In genomic region chr11:74783241-74783871, GRCh38 we compare ENCODE assay signal across 1 cellular context.
TF ChIP-seq lines count a peak whose summit lies in the region.

No MANE protein-coding gene starts in this region.

TF ChIP-seq in WTC11, 78 proteins besides CTCF, POLR2A, EP300 and RAD21 (continued from another document):
- TF ChIP-seq, protein P1, sequence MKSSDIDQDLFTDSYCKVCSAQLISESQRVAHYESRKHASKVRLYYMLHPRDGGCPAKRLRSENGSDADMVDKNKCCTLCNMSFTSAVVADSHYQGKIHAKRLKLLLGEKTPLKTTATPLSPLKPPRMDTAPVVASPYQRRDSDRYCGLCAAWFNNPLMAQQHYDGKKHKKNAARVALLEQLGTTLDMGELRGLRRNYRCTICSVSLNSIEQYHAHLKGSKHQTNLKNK (CRISPR knock-in tag; IDR thresholded peaks at IDR 0.05), result no peak
- TF ChIP-seq CREB1 (CRISPR knock-in tag; IDR thresholded peaks at IDR 0.05), result no peak
- no peak for TF ChIP-seq TCF7 (CRISPR knock-in tag; IDR thresholded peaks at IDR 0.05; ENCODE audit: low read depth)
- no peak for TF ChIP-seq FOXJ3 (CRISPR knock-in tag; IDR thresholded peaks at IDR 0.05; ENCODE audit: borderline replicate concordance)
- TF ChIP-seq MXD4 (CRISPR knock-in tag; IDR thresholded peaks at IDR 0.05; ENCODE audit: borderline replicate concordance), result no peak
- no peak for TF ChIP-seq SMAD3 (CRISPR knock-in tag; IDR thresholded peaks at IDR 0.05; ENCODE audit: borderline replicate concordance)
- TF ChIP-seq, protein P2, sequence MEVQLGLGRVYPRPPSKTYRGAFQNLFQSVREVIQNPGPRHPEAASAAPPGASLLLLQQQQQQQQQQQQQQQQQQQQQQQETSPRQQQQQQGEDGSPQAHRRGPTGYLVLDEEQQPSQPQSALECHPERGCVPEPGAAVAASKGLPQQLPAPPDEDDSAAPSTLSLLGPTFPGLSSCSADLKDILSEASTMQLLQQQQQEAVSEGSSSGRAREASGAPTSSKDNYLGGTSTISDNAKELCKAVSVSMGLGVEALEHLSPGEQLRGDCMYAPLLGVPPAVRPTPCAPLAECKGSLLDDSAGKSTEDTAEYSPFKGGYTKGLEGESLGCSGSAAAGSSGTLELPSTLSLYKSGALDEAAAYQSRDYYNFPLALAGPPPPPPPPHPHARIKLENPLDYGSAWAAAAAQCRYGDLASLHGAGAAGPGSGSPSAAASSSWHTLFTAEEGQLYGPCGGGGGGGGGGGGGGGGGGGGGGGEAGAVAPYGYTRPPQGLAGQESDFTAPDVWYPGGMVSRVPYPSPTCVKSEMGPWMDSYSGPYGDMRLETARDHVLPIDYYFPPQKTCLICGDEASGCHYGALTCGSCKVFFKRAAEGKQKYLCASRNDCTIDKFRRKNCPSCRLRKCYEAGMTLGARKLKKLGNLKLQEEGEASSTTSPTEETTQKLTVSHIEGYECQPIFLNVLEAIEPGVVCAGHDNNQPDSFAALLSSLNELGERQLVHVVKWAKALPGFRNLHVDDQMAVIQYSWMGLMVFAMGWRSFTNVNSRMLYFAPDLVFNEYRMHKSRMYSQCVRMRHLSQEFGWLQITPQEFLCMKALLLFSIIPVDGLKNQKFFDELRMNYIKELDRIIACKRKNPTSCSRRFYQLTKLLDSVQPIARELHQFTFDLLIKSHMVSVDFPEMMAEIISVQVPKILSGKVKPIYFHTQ (CRISPR knock-in tag; IDR thresholded peaks at IDR 0.05), result no peak
